ENCODE assay signal across 2 cellular contexts in the genomic region with DNA sequence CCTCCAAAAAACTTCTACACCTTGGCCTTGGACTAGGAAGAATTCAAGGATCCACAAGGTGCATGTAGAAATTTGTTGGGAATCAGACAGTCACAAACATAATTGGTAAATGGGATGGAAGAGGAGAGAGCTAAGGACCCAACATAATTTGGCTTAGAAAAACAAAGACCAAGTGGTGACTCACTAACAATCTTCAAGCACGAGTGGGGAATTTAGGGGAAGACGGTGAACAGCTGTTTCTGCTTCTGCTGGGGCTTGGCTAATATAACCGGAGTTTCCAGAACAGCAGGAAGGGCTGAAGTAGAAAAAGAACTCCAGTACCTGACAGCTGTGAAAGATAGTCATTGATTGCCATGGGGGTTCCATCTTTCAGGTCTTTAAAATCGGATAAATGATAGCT.
TF ChIP-seq lines count a peak whose summit lies in the region.

No MANE protein-coding gene starts in this region.

TF ChIP-seq in SK-N-SH, 30 proteins besides CTCF, POLR2A, EP300 and RAD21 (continued from another document):
- TF ChIP-seq, protein P1, sequence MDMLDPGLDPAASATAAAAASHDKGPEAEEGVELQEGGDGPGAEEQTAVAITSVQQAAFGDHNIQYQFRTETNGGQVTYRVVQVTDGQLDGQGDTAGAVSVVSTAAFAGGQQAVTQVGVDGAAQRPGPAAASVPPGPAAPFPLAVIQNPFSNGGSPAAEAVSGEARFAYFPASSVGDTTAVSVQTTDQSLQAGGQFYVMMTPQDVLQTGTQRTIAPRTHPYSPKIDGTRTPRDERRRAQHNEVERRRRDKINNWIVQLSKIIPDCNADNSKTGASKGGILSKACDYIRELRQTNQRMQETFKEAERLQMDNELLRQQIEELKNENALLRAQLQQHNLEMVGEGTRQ (IDR thresholded peaks at IDR 0.05; ENCODE audit: borderline replicate concordance, low read depth, low read length), result no peak
- TF ChIP-seq NFIC (IDR thresholded peaks at IDR 0.05; ENCODE audit: borderline replicate concordance) (no peak), RFX5 (IDR thresholded peaks at IDR 0.05; ENCODE audit: low read length) (no peak), TAF1 (IDR thresholded peaks at IDR 0.05; ENCODE audit: borderline replicate concordance, low read depth, low read length) (no peak), JUND (IDR thresholded peaks at IDR 0.05) (no peak), RXRA (IDR thresholded peaks at IDR 0.05; ENCODE audit: borderline replicate concordance, low read depth) (no peak)
TF ChIP-seq in SK-N-SH: peak in this region for 1.

TF ChIP-seq in SK-N-SH treated with all-trans-retinoic acid at 6 μM for 48 hours, 23 proteins besides CTCF, POLR2A, EP300 and RAD21 (continued from another document):
- TF ChIP-seq, protein P2, sequence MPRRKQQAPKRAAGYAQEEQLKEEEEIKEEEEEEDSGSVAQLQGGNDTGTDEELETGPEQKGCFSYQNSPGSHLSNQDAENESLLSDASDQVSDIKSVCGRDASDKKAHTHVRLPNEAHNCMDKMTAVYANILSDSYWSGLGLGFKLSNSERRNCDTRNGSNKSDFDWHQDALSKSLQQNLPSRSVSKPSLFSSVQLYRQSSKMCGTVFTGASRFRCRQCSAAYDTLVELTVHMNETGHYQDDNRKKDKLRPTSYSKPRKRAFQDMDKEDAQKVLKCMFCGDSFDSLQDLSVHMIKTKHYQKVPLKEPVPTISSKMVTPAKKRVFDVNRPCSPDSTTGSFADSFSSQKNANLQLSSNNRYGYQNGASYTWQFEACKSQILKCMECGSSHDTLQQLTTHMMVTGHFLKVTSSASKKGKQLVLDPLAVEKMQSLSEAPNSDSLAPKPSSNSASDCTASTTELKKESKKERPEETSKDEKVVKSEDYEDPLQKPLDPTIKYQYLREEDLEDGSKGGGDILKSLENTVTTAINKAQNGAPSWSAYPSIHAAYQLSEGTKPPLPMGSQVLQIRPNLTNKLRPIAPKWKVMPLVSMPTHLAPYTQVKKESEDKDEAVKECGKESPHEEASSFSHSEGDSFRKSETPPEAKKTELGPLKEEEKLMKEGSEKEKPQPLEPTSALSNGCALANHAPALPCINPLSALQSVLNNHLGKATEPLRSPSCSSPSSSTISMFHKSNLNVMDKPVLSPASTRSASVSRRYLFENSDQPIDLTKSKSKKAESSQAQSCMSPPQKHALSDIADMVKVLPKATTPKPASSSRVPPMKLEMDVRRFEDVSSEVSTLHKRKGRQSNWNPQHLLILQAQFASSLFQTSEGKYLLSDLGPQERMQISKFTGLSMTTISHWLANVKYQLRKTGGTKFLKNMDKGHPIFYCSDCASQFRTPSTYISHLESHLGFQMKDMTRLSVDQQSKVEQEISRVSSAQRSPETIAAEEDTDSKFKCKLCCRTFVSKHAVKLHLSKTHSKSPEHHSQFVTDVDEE (CRISPR knock-in tag; IDR thresholded peaks at IDR 0.05), result no peak
- TF ChIP-seq ZFP3 (CRISPR knock-in tag; IDR thresholded peaks at IDR 0.05) (no peak), TCF4 (CRISPR knock-in tag; IDR thresholded peaks at IDR 0.05; ENCODE audit: borderline replicate concordance) (no peak), ZFP30 (CRISPR knock-in tag; IDR thresholded peaks at IDR 0.05) (no peak)
